In the genomic region with DNA sequence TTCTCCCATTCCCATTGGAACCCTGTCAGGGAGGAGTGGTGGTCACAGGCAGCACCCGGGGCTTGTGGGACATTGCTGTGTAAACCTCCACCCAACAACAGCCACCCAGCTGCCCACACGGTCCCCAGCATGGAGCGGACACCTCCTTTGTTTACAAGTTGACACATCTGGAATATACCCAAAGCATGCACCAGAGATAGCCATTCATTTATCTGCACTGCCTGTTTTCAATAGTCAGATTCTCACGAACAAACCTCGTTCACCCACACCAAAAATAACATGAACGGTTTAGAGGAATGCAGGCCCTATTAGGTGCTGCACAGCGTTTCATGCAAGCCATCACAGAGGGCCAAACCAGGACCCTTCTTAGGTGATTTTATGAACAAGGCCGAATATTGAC, we compare ENCODE assay signal across 17 cellular contexts.
"Had no signal": no experiment of that assay in that cellular context is flagged by ENCODE, and none has a peak within 500 bp of the region (broad histone marks: within the 10 kb centered on the region; RNA-seq: fewer than 3 reads in every experiment).

No MANE protein-coding gene starts in this region.

- H3K27me3 ChIP-seq: ovary, upper lobe of left lung had no signal

- H3K36me3 ChIP-seq: ovary, thoracic aorta, upper lobe of left lung had no signal

- DNase-seq: activated CD4-positive, alpha-beta T cell treated with anti-CD3 and anti-CD28 coated beads, Interleukin-2, amount 10 ng/mL, durations not matched to agents 7 days and 5 days; activated CD8-positive, alpha-beta T cell treated with anti-CD3 and anti-CD28 coated beads, Interleukin-2, amount 10 ng/mL, durations not matched to agents 7 days and 5 days; activated naive CD4-positive, alpha-beta T cell treated with anti-CD3 and anti-CD28 coated beads for 36 hours; activated T-cell treated with anti-CD3 and anti-CD28 coated beads, Interleukin-2, amount 50 U/mL, for 24 hours; dorsolateral prefrontal cortex; foreskin melanocyte; mucosa of descending colon; naive B cell; ovary; psoas muscle; right cardiac atrium; small intestine; stimulated activated CD4-positive, alpha-beta T cell treated with anti-CD3 and anti-CD28 coated beads, Interleukin-4, amount 100 ng/mL, for 24 hours; upper lobe of left lung had no signal

- ATAC-seq: activated CD4-positive, CD25-positive, alpha-beta regulatory T cell treated with anti-CD3 and anti-CD28 coated beads, Interleukin-2, amount 50 U/mL, for 24 hours; activated CD8-positive, alpha-beta T cell treated with anti-CD3 and anti-CD28 coated beads, Interleukin-2, amount 10 ng/mL, durations not matched to agents 7 days and 5 days; mucosa of descending colon; psoas muscle; right cardiac atrium; stimulated activated effector memory CD8-positive, alpha-beta T cell treated with anti-CD3 and anti-CD28 coated beads, Interleukin-12 subunit alpha, Interleukin-12 subunit beta, amount 100 ng/mL, for 72 hours had no signal

- H3K4me1 ChIP-seq: psoas muscle had no signal

- H3K9me3 ChIP-seq: mucosa of descending colon, ovary, psoas muscle, thoracic aorta, upper lobe of left lung had no signal

- H3K4me3 ChIP-seq: dorsolateral prefrontal cortex, mucosa of descending colon, ovary, psoas muscle, thoracic aorta, upper lobe of left lung had no signal

- H3K27ac ChIP-seq: dorsolateral prefrontal cortex, ovary, psoas muscle, thoracic aorta, upper lobe of left lung had no signal
